In the genomic region with DNA sequence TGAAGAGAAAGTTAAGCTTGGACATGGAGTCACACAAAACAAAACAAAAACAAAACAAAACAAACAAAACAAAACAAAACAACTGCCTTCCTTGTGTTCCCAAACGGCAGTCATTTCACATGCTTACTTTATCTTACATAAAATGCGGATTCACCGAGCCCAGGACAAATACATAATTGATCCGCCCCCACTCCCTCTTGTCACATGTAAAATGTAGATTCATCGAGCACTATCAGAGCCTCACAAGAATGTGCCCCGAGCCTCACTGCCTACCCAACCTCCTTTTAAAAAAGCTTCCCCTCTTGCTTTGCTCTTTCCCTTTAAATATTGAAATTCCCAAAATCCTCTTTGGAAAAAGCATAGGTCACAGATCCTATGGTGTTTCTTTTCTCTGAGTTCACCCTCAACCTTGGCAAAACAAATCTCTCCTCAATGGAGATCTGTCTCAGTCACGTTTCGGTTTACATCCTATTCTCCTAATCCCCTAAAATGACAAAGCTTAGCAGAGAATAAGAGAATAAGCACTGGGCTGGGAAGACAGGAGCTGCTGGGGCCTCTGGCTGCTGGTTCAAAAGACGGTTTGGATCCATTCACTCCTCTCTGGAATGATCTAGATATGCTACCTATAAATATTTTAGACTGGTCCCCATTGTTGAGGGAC, we compare ENCODE assay signal across 1 cellular context.
TF ChIP-seq lines count a peak whose summit lies in the region.

No MANE protein-coding gene starts in this region.

TF ChIP-seq in H1, 55 proteins besides CTCF, POLR2A, EP300 and RAD21:
- no peak for TF ChIP-seq CBX5 (IDR thresholded peaks at IDR 0.05; ENCODE audit: low read depth, low read length)
- no peak for TF ChIP-seq SP2 (IDR thresholded peaks at IDR 0.05; ENCODE audit: low read length)
- TF ChIP-seq BRCA1 (IDR thresholded peaks at IDR 0.05; ENCODE audit: low read depth, low read length): no peak
- TF ChIP-seq SAP30 (IDR thresholded peaks at IDR 0.05; ENCODE audit: insufficient read depth, insufficient replicate concordance, low read length): no peak
- TF ChIP-seq, protein P1, sequence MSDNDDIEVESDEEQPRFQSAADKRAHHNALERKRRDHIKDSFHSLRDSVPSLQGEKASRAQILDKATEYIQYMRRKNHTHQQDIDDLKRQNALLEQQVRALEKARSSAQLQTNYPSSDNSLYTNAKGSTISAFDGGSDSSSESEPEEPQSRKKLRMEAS (IDR thresholded peaks at IDR 0.05): no peak
- TF ChIP-seq CBX8 (IDR thresholded peaks at IDR 0.05; ENCODE audit: borderline replicate concordance, low read depth, low read length): no peak
- no peak for TF ChIP-seq CEBPB (IDR thresholded peaks at IDR 0.05; ENCODE audit: low read depth, low read length)
- no peak for TF ChIP-seq FOSL1 (IDR thresholded peaks at IDR 0.05; ENCODE audit: insufficient read depth, low read depth, low read length)
- TF ChIP-seq, protein P2, sequence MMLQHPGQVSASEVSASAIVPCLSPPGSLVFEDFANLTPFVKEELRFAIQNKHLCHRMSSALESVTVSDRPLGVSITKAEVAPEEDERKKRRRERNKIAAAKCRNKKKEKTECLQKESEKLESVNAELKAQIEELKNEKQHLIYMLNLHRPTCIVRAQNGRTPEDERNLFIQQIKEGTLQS (IDR thresholded peaks at IDR 0.05; ENCODE audit: insufficient read depth, low read depth, low read length): no peak
- no peak for TF ChIP-seq ASH2L (IDR thresholded peaks at IDR 0.05; ENCODE audit: low read length)
- no peak for TF ChIP-seq PHF8 (conservative IDR thresholded peaks at IDR 0.05; ENCODE audit: low read depth, low read length)
- TF ChIP-seq, protein P3, sequence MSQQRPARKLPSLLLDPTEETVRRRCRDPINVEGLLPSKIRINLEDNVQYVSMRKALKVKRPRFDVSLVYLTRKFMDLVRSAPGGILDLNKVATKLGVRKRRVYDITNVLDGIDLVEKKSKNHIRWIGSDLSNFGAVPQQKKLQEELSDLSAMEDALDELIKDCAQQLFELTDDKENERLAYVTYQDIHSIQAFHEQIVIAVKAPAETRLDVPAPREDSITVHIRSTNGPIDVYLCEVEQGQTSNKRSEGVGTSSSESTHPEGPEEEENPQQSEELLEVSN (IDR thresholded peaks at IDR 0.05): no peak
- no peak for TF ChIP-seq YY1 (IDR thresholded peaks at IDR 0.05; ENCODE audit: low read depth, low read length)
- TF ChIP-seq CHD2 (IDR thresholded peaks at IDR 0.05; ENCODE audit: low read length): no peak
- no peak for TF ChIP-seq TEAD4 (IDR thresholded peaks at IDR 0.05; ENCODE audit: low read depth, low read length)
- TF ChIP-seq RFX5 (IDR thresholded peaks at IDR 0.05; ENCODE audit: borderline replicate concordance, low read depth, low read length): no peak
- TF ChIP-seq SUZ12 (IDR thresholded peaks at IDR 0.05; ENCODE audit: low read length): no peak
- TF ChIP-seq, protein P4, sequence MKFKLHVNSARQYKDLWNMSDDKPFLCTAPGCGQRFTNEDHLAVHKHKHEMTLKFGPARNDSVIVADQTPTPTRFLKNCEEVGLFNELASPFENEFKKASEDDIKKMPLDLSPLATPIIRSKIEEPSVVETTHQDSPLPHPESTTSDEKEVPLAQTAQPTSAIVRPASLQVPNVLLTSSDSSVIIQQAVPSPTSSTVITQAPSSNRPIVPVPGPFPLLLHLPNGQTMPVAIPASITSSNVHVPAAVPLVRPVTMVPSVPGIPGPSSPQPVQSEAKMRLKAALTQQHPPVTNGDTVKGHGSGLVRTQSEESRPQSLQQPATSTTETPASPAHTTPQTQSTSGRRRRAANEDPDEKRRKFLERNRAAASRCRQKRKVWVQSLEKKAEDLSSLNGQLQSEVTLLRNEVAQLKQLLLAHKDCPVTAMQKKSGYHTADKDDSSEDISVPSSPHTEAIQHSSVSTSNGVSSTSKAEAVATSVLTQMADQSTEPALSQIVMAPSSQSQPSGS (IDR thresholded peaks at IDR 0.05; ENCODE audit: low read length): no peak
